1 cellular context compared by ENCODE assay signal in the genomic region with DNA sequence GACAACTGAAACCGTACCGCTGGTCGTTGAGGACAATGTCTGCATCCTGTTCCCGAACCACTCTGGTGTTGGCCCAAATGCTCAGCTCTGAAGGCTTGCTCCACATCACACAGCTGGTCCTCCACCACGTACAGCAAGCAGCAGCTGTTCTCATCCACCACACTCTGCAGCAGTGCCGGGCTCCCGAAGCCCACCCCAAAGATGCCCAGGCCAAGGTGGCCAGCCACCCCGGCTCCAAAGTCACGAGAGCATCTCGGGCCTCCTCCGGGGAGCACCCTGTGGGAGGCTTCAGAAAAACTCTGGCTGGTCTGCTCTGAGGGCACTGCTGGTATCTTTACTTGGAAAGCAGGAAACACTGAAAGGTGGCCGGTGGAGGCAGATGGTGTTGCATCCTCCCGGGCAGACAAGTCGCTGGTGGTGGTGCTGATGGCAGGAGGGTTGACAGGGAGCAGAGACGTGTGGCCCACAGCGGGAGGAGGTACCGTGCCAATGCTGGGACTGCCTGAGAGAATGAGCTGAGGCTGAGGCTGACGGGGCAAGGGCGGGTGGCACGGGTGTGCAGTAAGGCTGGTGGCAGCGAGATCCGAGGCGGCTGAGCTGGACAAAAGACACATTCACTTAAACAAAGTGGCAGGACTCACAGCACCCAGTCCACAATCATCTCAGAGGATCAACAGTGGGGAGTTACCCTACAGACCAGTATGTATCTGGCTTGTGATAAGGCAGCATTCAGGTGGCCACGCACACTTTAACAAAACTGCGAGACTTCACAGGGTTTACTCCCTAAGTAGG.
TF ChIP-seq lines count a peak whose summit lies in the region.

No MANE protein-coding gene starts in this region.

TF ChIP-seq in H1, 55 proteins besides CTCF, POLR2A, EP300 and RAD21:
- TF ChIP-seq SP2 (IDR thresholded peaks at IDR 0.05; ENCODE audit: low read length) (no peak), EGR1 (IDR thresholded peaks at IDR 0.05; ENCODE audit: borderline replicate concordance, low read depth, low read length) (no peak), SRF (IDR thresholded peaks at IDR 0.05; ENCODE audit: low read depth, low read length) (no peak), YY1 (IDR thresholded peaks at IDR 0.05; ENCODE audit: low read depth, low read length) (no peak), PHF8 (conservative IDR thresholded peaks at IDR 0.05; ENCODE audit: low read depth, low read length) (no peak), CHD1 (IDR thresholded peaks at IDR 0.05; ENCODE audit: low read depth, low read length) (no peak), CREB1 (IDR thresholded peaks at IDR 0.05) (no peak), SAP30 (IDR thresholded peaks at IDR 0.05; ENCODE audit: insufficient read depth, insufficient replicate concordance, low read length) (no peak), SIN3A (conservative IDR thresholded peaks at IDR 0.05 in 1 of 2, IDR thresholded peaks at IDR 0.05 in 1 of 2; ENCODE audit: low read depth in 1 of 2, low read length in 2 of 2) (no peak), CBX5 (IDR thresholded peaks at IDR 0.05; ENCODE audit: low read depth, low read length) (no peak), GABPA (IDR thresholded peaks at IDR 0.05; ENCODE audit: borderline replicate concordance, insufficient read depth, low read length) (no peak), TCF12 (IDR thresholded peaks at IDR 0.05; ENCODE audit: low read depth, low read length) (no peak), NANOG (IDR thresholded peaks at IDR 0.05; ENCODE audit: insufficient read depth, low read depth, low read length, poor library complexity, severe bottlenecking) (no peak)
- TF ChIP-seq, protein P1, sequence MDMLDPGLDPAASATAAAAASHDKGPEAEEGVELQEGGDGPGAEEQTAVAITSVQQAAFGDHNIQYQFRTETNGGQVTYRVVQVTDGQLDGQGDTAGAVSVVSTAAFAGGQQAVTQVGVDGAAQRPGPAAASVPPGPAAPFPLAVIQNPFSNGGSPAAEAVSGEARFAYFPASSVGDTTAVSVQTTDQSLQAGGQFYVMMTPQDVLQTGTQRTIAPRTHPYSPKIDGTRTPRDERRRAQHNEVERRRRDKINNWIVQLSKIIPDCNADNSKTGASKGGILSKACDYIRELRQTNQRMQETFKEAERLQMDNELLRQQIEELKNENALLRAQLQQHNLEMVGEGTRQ (IDR thresholded peaks at IDR 0.05; ENCODE audit: low read length): no peak
